7 cellular contexts compared by ENCODE assay signal in genomic region chr2:87128761-87129553, GRCh38.
DNase-seq lines count a peak whose midpoint lies in the region; ATAC-seq lines count a peak whose summit lies in the region.
"Not testable (repeated sequence)": the region's sequence is repeated elsewhere in the genome, so short reads cannot be mapped to it uniquely, and the experiment has no call there.

No MANE protein-coding gene starts in this region.

- H3K4me3 Mint-ChIP-seq in activated CD4-positive, alpha-beta T cell treated with anti-CD3 and anti-CD28 coated beads, Interleukin-2, amount 10 ng/mL, durations not matched to agents 24 days and 14 days: peak overlapping the region; percentile 62
- H3K4me3 Mint-ChIP-seq in activated CD8-positive, alpha-beta memory T cell treated with anti-CD3 and anti-CD28 coated beads, Interleukin-2, amount 10 ng/mL, durations not matched to agents 7 days and 5 days: peak overlapping the region; percentile 57
- H3K4me3 Mint-ChIP-seq in activated T-helper 2 cell treated with anti-CD3 and anti-CD28 coated beads, Interferon-gamma antibody, Interleukin-2, Interleukin-4, amounts not matched to agents 10 μg/mL and 5 μg/mL and 100 μg/mL, durations not matched to agents 14 hours and 24 hours and 36 hours (ENCODE audit: low read depth): peak overlapping the region; percentile 54
- peak overlapping the region; percentile 64 for H3K4me3 Mint-ChIP-seq in activated naive CD8-positive, alpha-beta T cell treated with anti-CD3 and anti-CD28 coated beads for 36 hours
- peak overlapping the region; percentile 57 for H3K4me3 Mint-ChIP-seq in natural killer cell treated with Interleukin-12 subunit alpha and Interleukin-12 subunit beta and Interleukin-15 and Interleukin-18, amount 100 ng/mL, for 72 hours
- H3K4me3 Mint-ChIP-seq in stimulated activated naive CD8-positive, alpha-beta T cell treated with anti-CD3 and anti-CD28 coated beads, Interleukin-15, amount 100 ng/mL, for 72 hours: peak overlapping the region; percentile 67 to 79

- not testable (repeated sequence) for H3K27me3 Mint-ChIP-seq in activated CD4-positive, alpha-beta T cell treated with anti-CD3 and anti-CD28 coated beads, Interleukin-2, amount 10 ng/mL, durations not matched to agents 24 days and 14 days; activated CD8-positive, alpha-beta memory T cell treated with anti-CD3 and anti-CD28 coated beads, Interleukin-2, amount 10 ng/mL, durations not matched to agents 7 days and 5 days; activated T-helper 2 cell treated with anti-CD3 and anti-CD28 coated beads, Interferon-gamma antibody, Interleukin-2, Interleukin-4, amounts not matched to agents 10 μg/mL and 5 μg/mL and 100 μg/mL, durations not matched to agents 14 hours and 24 hours and 36 hours (ENCODE audit: low read depth); activated naive CD8-positive, alpha-beta T cell treated with anti-CD3 and anti-CD28 coated beads for 36 hours; natural killer cell treated with Interleukin-12 subunit alpha and Interleukin-12 subunit beta and Interleukin-15 and Interleukin-18, amount 100 ng/mL, for 72 hours; stimulated activated naive CD8-positive, alpha-beta T cell treated with anti-CD3 and anti-CD28 coated beads, Interleukin-15, amount 100 ng/mL, for 72 hours

- DNase-seq in activated CD4-positive, alpha-beta T cell treated with anti-CD3 and anti-CD28 coated beads, Interleukin-2, amount 10 ng/mL, durations not matched to agents 24 days and 14 days: peak; percentile 78
- DNase-seq in activated CD8-positive, alpha-beta memory T cell treated with anti-CD3 and anti-CD28 coated beads, Interleukin-2, amount 10 ng/mL, durations not matched to agents 7 days and 5 days; activated naive CD8-positive, alpha-beta T cell treated with anti-CD3 and anti-CD28 coated beads for 36 hours; natural killer cell treated with Interleukin-12 subunit alpha and Interleukin-12 subunit beta and Interleukin-15 and Interleukin-18, amount 100 ng/mL, for 72 hours (ENCODE audit: low spot score): not testable (repeated sequence)
- peak; percentile 12 for DNase-seq in activated T-helper 2 cell treated with anti-CD3 and anti-CD28 coated beads, Interferon-gamma antibody, Interleukin-2, Interleukin-4, amounts not matched to agents 10 μg/mL and 5 μg/mL and 100 μg/mL, durations not matched to agents 14 hours and 24 hours and 36 hours (ENCODE audit: low spot score)
- DNase-seq in stimulated activated naive CD8-positive, alpha-beta T cell treated with anti-CD3 and anti-CD28 coated beads, Interleukin-15, amount 100 ng/mL, for 72 hours: peak in 1 of 2 donors; percentile 7

- CTCF ChIA-PET in activated CD8-positive, alpha-beta memory T cell treated with anti-CD3 and anti-CD28 coated beads, Interleukin-2, amount 10 ng/mL, durations not matched to agents 7 days and 5 days (lab: Charles Lee): not testable (repeated sequence)

- H3K27ac Mint-ChIP-seq in activated CD4-positive, alpha-beta T cell treated with anti-CD3 and anti-CD28 coated beads, Interleukin-2, amount 10 ng/mL, durations not matched to agents 24 days and 14 days: peak overlapping the region; percentile 96
- H3K27ac Mint-ChIP-seq in activated CD8-positive, alpha-beta memory T cell treated with anti-CD3 and anti-CD28 coated beads, Interleukin-2, amount 10 ng/mL, durations not matched to agents 7 days and 5 days: peak overlapping the region; percentile 94
- H3K27ac Mint-ChIP-seq in activated T-helper 2 cell treated with anti-CD3 and anti-CD28 coated beads, Interferon-gamma antibody, Interleukin-2, Interleukin-4, amounts not matched to agents 10 μg/mL and 5 μg/mL and 100 μg/mL, durations not matched to agents 14 hours and 24 hours and 36 hours: peak overlapping the region; percentile 94
- H3K27ac Mint-ChIP-seq in activated naive CD8-positive, alpha-beta T cell treated with anti-CD3 and anti-CD28 coated beads for 36 hours: peak overlapping the region; percentile 94
- peak overlapping the region in 1 of 2 donors; percentile 66 for H3K27ac Mint-ChIP-seq in natural killer cell treated with Interleukin-12 subunit alpha and Interleukin-12 subunit beta and Interleukin-15 and Interleukin-18, amount 100 ng/mL, for 72 hours
- peak overlapping the region; percentile 96 to 98 for H3K27ac Mint-ChIP-seq in stimulated activated naive CD8-positive, alpha-beta T cell treated with anti-CD3 and anti-CD28 coated beads, Interleukin-15, amount 100 ng/mL, for 72 hours

- not testable (repeated sequence) for H3K9me3 Mint-ChIP-seq in activated CD4-positive, alpha-beta T cell treated with anti-CD3 and anti-CD28 coated beads, Interleukin-2, amount 10 ng/mL, durations not matched to agents 24 days and 14 days; activated CD8-positive, alpha-beta memory T cell treated with anti-CD3 and anti-CD28 coated beads, Interleukin-2, amount 10 ng/mL, durations not matched to agents 7 days and 5 days (ENCODE audit: low read depth); activated T-helper 2 cell treated with anti-CD3 and anti-CD28 coated beads, Interferon-gamma antibody, Interleukin-2, Interleukin-4, amounts not matched to agents 10 μg/mL and 5 μg/mL and 100 μg/mL, durations not matched to agents 14 hours and 24 hours and 36 hours; activated naive CD8-positive, alpha-beta T cell treated with anti-CD3 and anti-CD28 coated beads for 36 hours; natural killer cell treated with Interleukin-12 subunit alpha and Interleukin-12 subunit beta and Interleukin-15 and Interleukin-18, amount 100 ng/mL, for 72 hours; stimulated activated naive CD8-positive, alpha-beta T cell treated with anti-CD3 and anti-CD28 coated beads, Interleukin-15, amount 100 ng/mL, for 72 hours

- H3K36me3 Mint-ChIP-seq in activated CD4-positive, alpha-beta T cell treated with anti-CD3 and anti-CD28 coated beads, Interleukin-2, amount 10 ng/mL, durations not matched to agents 24 days and 14 days (ENCODE audit: low read depth); activated CD8-positive, alpha-beta memory T cell treated with anti-CD3 and anti-CD28 coated beads, Interleukin-2, amount 10 ng/mL, durations not matched to agents 7 days and 5 days; activated T-helper 2 cell treated with anti-CD3 and anti-CD28 coated beads, Interferon-gamma antibody, Interleukin-2, Interleukin-4, amounts not matched to agents 10 μg/mL and 5 μg/mL and 100 μg/mL, durations not matched to agents 14 hours and 24 hours and 36 hours (ENCODE audit: low read depth); activated naive CD8-positive, alpha-beta T cell treated with anti-CD3 and anti-CD28 coated beads for 36 hours; natural killer cell treated with Interleukin-12 subunit alpha and Interleukin-12 subunit beta and Interleukin-15 and Interleukin-18, amount 100 ng/mL, for 72 hours: not testable (repeated sequence)

- intact Hi-C loops in activated CD4-positive, alpha-beta T cell treated with anti-CD3 and anti-CD28 coated beads, Interleukin-2, amount 10 ng/mL, durations not matched to agents 24 days and 14 days (cut with micrococcal nuclease); activated T-helper 2 cell treated with anti-CD3 and anti-CD28 coated beads, Interferon-gamma antibody, Interleukin-2, Interleukin-4, amounts not matched to agents 10 μg/mL and 5 μg/mL and 100 μg/mL, durations not matched to agents 14 hours and 24 hours and 36 hours (cut with micrococcal nuclease): not testable (repeated sequence)

- H3K4me1 Mint-ChIP-seq in activated CD4-positive, alpha-beta T cell treated with anti-CD3 and anti-CD28 coated beads, Interleukin-2, amount 10 ng/mL, durations not matched to agents 24 days and 14 days; activated CD8-positive, alpha-beta memory T cell treated with anti-CD3 and anti-CD28 coated beads, Interleukin-2, amount 10 ng/mL, durations not matched to agents 7 days and 5 days; activated T-helper 2 cell treated with anti-CD3 and anti-CD28 coated beads, Interferon-gamma antibody, Interleukin-2, Interleukin-4, amounts not matched to agents 10 μg/mL and 5 μg/mL and 100 μg/mL, durations not matched to agents 14 hours and 24 hours and 36 hours (ENCODE audit: low read depth); activated naive CD8-positive, alpha-beta T cell treated with anti-CD3 and anti-CD28 coated beads for 36 hours; natural killer cell treated with Interleukin-12 subunit alpha and Interleukin-12 subunit beta and Interleukin-15 and Interleukin-18, amount 100 ng/mL, for 72 hours (ENCODE audit: low read depth in 2 of 2); stimulated activated naive CD8-positive, alpha-beta T cell treated with anti-CD3 and anti-CD28 coated beads, Interleukin-15, amount 100 ng/mL, for 72 hours: not testable (repeated sequence)

- ATAC-seq in HG02885 (IDR thresholded peaks at IDR 0.05; ENCODE audit: poor library complexity, unreplicated experiment): peak; percentile 49
- ATAC-seq in activated CD8-positive, alpha-beta memory T cell treated with anti-CD3 and anti-CD28 coated beads, Interleukin-2, amount 10 ng/mL, durations not matched to agents 7 days and 5 days: peak; percentile 88
- ATAC-seq in natural killer cell treated with Interleukin-12 subunit alpha and Interleukin-12 subunit beta and Interleukin-15 and Interleukin-18, amount 100 ng/mL, for 72 hours: peak; percentile 60 to 94
- peak; percentile 98 for ATAC-seq in stimulated activated naive CD8-positive, alpha-beta T cell treated with anti-CD3 and anti-CD28 coated beads, Interleukin-15, amount 100 ng/mL, for 72 hours
